24 cellular contexts compared by ENCODE assay signal in genomic region chr3:192487032-192487431, GRCh38.
"Had no signal": no experiment of that assay in that cellular context is flagged by ENCODE, and none has a peak within 500 bp of the region (broad histone marks: within the 10 kb centered on the region; RNA-seq: fewer than 3 reads in every experiment).

No MANE protein-coding gene starts in this region.

- DNase-seq: activated B cell treated with CpG ODN at 0.5 μM for 24 hours; activated CD4-positive, alpha-beta memory T cell treated with anti-CD3 and anti-CD28 coated beads for 36 hours; activated CD4-positive, alpha-beta T cell treated with anti-CD3 and anti-CD28 coated beads for 1 hour; activated CD4-positive, alpha-beta T cell treated with anti-CD3 and anti-CD28 coated beads, Interleukin-2, amount 10 ng/mL, durations not matched to agents 24 days and 14 days; activated CD8-positive, alpha-beta memory T cell treated with anti-CD3 and anti-CD28 coated beads for 24 hours; activated effector memory CD4-positive, alpha-beta T cell treated with anti-CD3 and anti-CD28 coated beads, Interleukin-2, amount 50 U/mL, for 16 hours; activated naive CD4-positive, alpha-beta T cell treated with Interleukin-2 at 50 U/mL for 16 hours; activated naive CD8-positive, alpha-beta T cell treated with anti-CD3 and anti-CD28 coated beads, Interleukin-2, amount 50 U/mL, for 24 hours; activated T-cell treated with anti-CD3 and anti-CD28 coated beads, Interleukin-2, amount 50 U/mL, for 4 hours; amniotic stem cell; Kasumi-1; NCI-H1048; NCI-H146; NCI-H187 treated with DMSO at 0.1 percent for 48 hours; NCI-H446; NCI-H524; Peyer's patch; SHP77 treated with DMSO at 0.1 percent for 48 hours; T-helper 2 cell; T1000 had no signal

- H3K4me3 ChIP-seq: ascending aorta, Peyer's patch had no signal

- H3K27ac Mint-ChIP-seq: activated B cell treated with CpG ODN at 0.5 μM for 24 hours; activated CD4-positive, alpha-beta memory T cell treated with anti-CD3 and anti-CD28 coated beads for 36 hours; activated CD4-positive, alpha-beta T cell treated with anti-CD3 and anti-CD28 coated beads, Interleukin-2, amount 10 ng/mL, durations not matched to agents 24 days and 14 days; activated naive CD4-positive, alpha-beta T cell treated with anti-CD3 and anti-CD28 coated beads, Interleukin-2, amount 50 U/mL, for 72 hours; activated naive CD8-positive, alpha-beta T cell treated with anti-CD3 and anti-CD28 coated beads, Interleukin-2, amount 50 U/mL, for 24 hours; brain had no signal

- H3K9me3 ChIP-seq: ascending aorta, Peyer's patch had no signal

- H3K27ac ChIP-seq: ascending aorta, Peyer's patch, RWPE1 had no signal

- H3K27me3 Mint-ChIP-seq: activated CD4-positive, alpha-beta memory T cell treated with anti-CD3 and anti-CD28 coated beads for 36 hours; activated naive CD8-positive, alpha-beta T cell treated with anti-CD3 and anti-CD28 coated beads, Interleukin-2, amount 50 U/mL, for 24 hours had no signal

- H3K4me3 Mint-ChIP-seq: activated B cell treated with CpG ODN at 0.5 μM for 24 hours; activated CD4-positive, alpha-beta memory T cell treated with anti-CD3 and anti-CD28 coated beads for 36 hours; activated CD4-positive, alpha-beta T cell treated with anti-CD3 and anti-CD28 coated beads, Interleukin-2, amount 10 ng/mL, durations not matched to agents 24 days and 14 days; activated naive CD8-positive, alpha-beta T cell treated with anti-CD3 and anti-CD28 coated beads, Interleukin-2, amount 50 U/mL, for 24 hours; activated T-cell treated with anti-CD3 and anti-CD28 coated beads, Interleukin-2, amount 50 U/mL, for 4 hours; brain had no signal

- H3K36me3 ChIP-seq: ascending aorta, Peyer's patch had no signal

- H3K27me3 ChIP-seq: ascending aorta, Peyer's patch had no signal

- H3K36me3 Mint-ChIP-seq: activated CD4-positive, alpha-beta memory T cell treated with anti-CD3 and anti-CD28 coated beads for 36 hours; activated naive CD4-positive, alpha-beta T cell treated with anti-CD3 and anti-CD28 coated beads, Interleukin-2, amount 50 U/mL, for 72 hours; brain had no signal

- H3K9me3 Mint-ChIP-seq: activated B cell treated with CpG ODN at 0.5 μM for 24 hours; activated CD4-positive, alpha-beta memory T cell treated with anti-CD3 and anti-CD28 coated beads for 36 hours; activated CD4-positive, alpha-beta T cell treated with anti-CD3 and anti-CD28 coated beads, Interleukin-2, amount 10 ng/mL, durations not matched to agents 24 days and 14 days; activated naive CD4-positive, alpha-beta T cell treated with anti-CD3 and anti-CD28 coated beads, Interleukin-2, amount 50 U/mL, for 72 hours; activated naive CD8-positive, alpha-beta T cell treated with anti-CD3 and anti-CD28 coated beads, Interleukin-2, amount 50 U/mL, for 24 hours; activated T-cell treated with anti-CD3 and anti-CD28 coated beads, Interleukin-2, amount 50 U/mL, for 4 hours; brain had no signal

- H3K4me1 ChIP-seq: ascending aorta, Peyer's patch had no signal

- H3K4me1 Mint-ChIP-seq: activated B cell treated with CpG ODN at 0.5 μM for 24 hours; activated CD4-positive, alpha-beta T cell treated with anti-CD3 and anti-CD28 coated beads, Interleukin-2, amount 10 ng/mL, durations not matched to agents 24 days and 14 days; activated naive CD8-positive, alpha-beta T cell treated with anti-CD3 and anti-CD28 coated beads, Interleukin-2, amount 50 U/mL, for 24 hours; brain had no signal

- ATAC-seq: activated naive CD4-positive, alpha-beta T cell treated with anti-CD3 and anti-CD28 coated beads, Interleukin-2, amount 50 U/mL, for 72 hours; activated naive CD8-positive, alpha-beta T cell treated with anti-CD3 and anti-CD28 coated beads, Interleukin-2, amount 50 U/mL, for 24 hours; activated T-cell treated with anti-CD3 and anti-CD28 coated beads, Interleukin-2, amount 50 U/mL, for 4 hours had no signal
